Comparison of ENCODE assay signal across 27 cellular contexts in the genomic region with DNA sequence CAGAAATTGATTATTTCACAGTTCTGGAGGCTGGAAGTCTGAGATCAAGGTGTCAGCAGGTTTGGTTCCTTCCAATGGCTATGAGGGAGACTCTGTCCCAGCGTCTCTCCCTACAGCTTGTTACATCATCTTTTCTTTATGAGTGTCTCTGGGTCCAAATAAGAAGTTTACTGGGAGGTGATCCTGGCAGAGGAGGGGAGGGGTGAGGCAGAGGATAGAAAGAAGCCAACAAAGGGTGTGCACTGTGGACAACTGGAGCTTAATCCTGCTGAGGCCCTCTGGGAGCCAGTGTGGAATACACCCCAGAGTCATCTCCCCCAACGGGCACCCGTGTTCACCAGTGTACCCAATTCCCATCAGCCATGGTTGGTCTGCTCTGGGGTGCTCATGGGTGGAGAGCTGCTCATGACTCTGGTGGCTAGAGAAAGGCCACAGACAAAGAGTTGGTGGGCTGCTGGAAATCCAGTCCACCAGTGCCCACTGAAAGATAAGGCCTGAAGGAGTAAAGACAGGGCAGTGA. TPM values are rescaled to one million over a fixed set of nuclear protein-coding genes. Genes with fewer than 3 reads are reported as not detected.
DNase-seq lines count a peak whose midpoint lies in the region; ATAC-seq, FAIRE-seq and TF ChIP-seq lines count a peak whose summit lies in the region.
"Had no signal": no experiment of that assay in that cellular context is flagged by ENCODE, and none has a peak within 500 bp of the region (broad histone marks: within the 10 kb centered on the region; RNA-seq: fewer than 3 reads in every experiment).

No MANE protein-coding gene starts in this region.

- no peak overlapping the region for H3K4me2 ChIP-seq in astrocyte (ENCODE audit: low read length)
- H3K4me2 ChIP-seq: smooth muscle cell had no signal

- CTCF ChIA-PET in CD4-positive, alpha-beta memory T cell (lab: Charles Lee; ENCODE audit: partially characterized antibody): interaction anchor here (1.4 to 1.6 kb wide), 2 partner anchors 27 to 48 kb away, joined by 4 to 5 read pairs; no protein-coding TSS in a partner anchor

- POLR2A ChIA-PET in CD4-positive, alpha-beta memory T cell (lab: Charles Lee; ENCODE audit: partially characterized antibody): interaction anchor here (1.4 to 3.1 kb wide), 3 partner anchors 11 to 101 kb away, joined by 4 to 27 read pairs (median 4); no protein-coding TSS in a partner anchor
- POLR2A ChIA-PET in naive thymus-derived CD8-positive, alpha-beta T cell (lab: Charles Lee): no interaction called here

- H3K79me2 ChIP-seq in astrocyte (ENCODE audit: insufficient read depth, low read length): no peaks in the 10 kb centered on the region

- no peak for DNase-seq in CD4-positive, alpha-beta memory T cell
- DNase-seq in HFFc6 (no peak), astrocyte (ENCODE audit: low read depth) (no peak), NOMO-1 treated with DMSO at 0.1 percent for 48 hours (lab: John Stamatoyannopoulos, UW; ENCODE audit: unreplicated experiment) (no peak), DMS 273 (lab: John Stamatoyannopoulos, UW; ENCODE audit: unreplicated experiment) (no peak)
- DNase-seq in naive thymus-derived CD8-positive, alpha-beta T cell: no peak
- no peak for DNase-seq in activated CD4-positive, CD25-positive, alpha-beta regulatory T cell (lab: John Stamatoyannopoulos, UW)
- DNase-seq: activated CD4-positive, alpha-beta T cell treated with anti-CD3 and anti-CD28 coated beads for 4 hours; activated CD8-positive, alpha-beta memory T cell treated with anti-CD3 and anti-CD28 coated beads, Interleukin-2, amount 50 U/mL, for 4 hours; activated gamma-delta T cell treated with Interleukin-2 at 50 U/mL for 16 hours; amygdala; DMS79 treated with DMSO at 0.1 percent for 48 hours; foreskin keratinocyte; Kasumi-1; left lung; midbrain; NCI-H1048; NCI-H2029; NCI-H2227 treated with DMSO at 0.1 percent for 48 hours; NCI-H774; stimulated activated naive CD4-positive, alpha-beta T cell treated with Interleukin-2 at 50 U/mL for 16 hours; tibial artery had no signal

- no peaks in the 10 kb centered on the region for H3K27me3 ChIP-seq in CD4-positive, alpha-beta memory T cell (ENCODE audit: insufficient read depth, low read length)
- no peaks in the 10 kb centered on the region for H3K27me3 ChIP-seq in astrocyte (ENCODE audit: insufficient read depth, low read length)
- H3K27me3 ChIP-seq: cardiac muscle cell, foreskin keratinocyte, left lung, tibial artery had no signal

- peaks cover 0 to 4% (median 1%) of the 10 kb centered on the region in 8 donors for H3K9me3 Mint-ChIP-seq in CD4-positive, alpha-beta memory T cell
- H3K9me3 Mint-ChIP-seq in HFFc6 (peaks cover 14% of the 10 kb centered on the region), astrocyte (ENCODE audit: unreplicated experiment) (peaks cover 1% of the 10 kb centered on the region)
- peaks cover 0 to 5% (median 0%) of the 10 kb centered on the region in 9 donors for H3K9me3 Mint-ChIP-seq in naive thymus-derived CD8-positive, alpha-beta T cell

- H3K27ac Mint-ChIP-seq in CD4-positive, alpha-beta memory T cell: peak overlapping the region in 5 of 7 donors; percentile 43 to 75 (median 67)
- H3K27ac Mint-ChIP-seq in HFFc6 (peak overlapping the region; percentile 92), astrocyte (ENCODE audit: unreplicated experiment) (peak overlapping the region; percentile 90)
- H3K27ac Mint-ChIP-seq in naive thymus-derived CD8-positive, alpha-beta T cell: peak overlapping the region in 8 of 10 donors; percentile 8 to 86 (median 60)

- no peaks in the 10 kb centered on the region for H3K36me3 Mint-ChIP-seq in CD4-positive, alpha-beta memory T cell
- H3K36me3 Mint-ChIP-seq in HFFc6 (ENCODE audit: low read depth): peaks cover 14% of the 10 kb centered on the region
- no peaks in the 10 kb centered on the region for H3K36me3 Mint-ChIP-seq in astrocyte (ENCODE audit: low read depth, unreplicated experiment)
- H3K36me3 Mint-ChIP-seq in naive thymus-derived CD8-positive, alpha-beta T cell: no peaks in the 10 kb centered on the region

- intact Hi-C loops in CD4-positive, alpha-beta memory T cell (cut with micrococcal nuclease): loop anchor here (1.0 kb wide), 1 partner anchor 326 kb away; no protein-coding TSS in a partner anchor

- peak overlapping the region; percentile 80 for H3K9ac ChIP-seq in astrocyte (ENCODE audit: low read length)

- H2AFZ ChIP-seq in astrocyte (ENCODE audit: low read depth, low read length): no peak overlapping the region

- H3K4me1 Mint-ChIP-seq in CD4-positive, alpha-beta memory T cell: peaks cover 29 to 86% (median 64%) of the 10 kb centered on the region in 4 donors
- H3K4me1 Mint-ChIP-seq in HFFc6 (ENCODE audit: low read depth) (peaks cover 90% of the 10 kb centered on the region), astrocyte (ENCODE audit: low read depth, unreplicated experiment) (peaks cover 45% of the 10 kb centered on the region)
- peaks cover 19 to 68% (median 63%) of the 10 kb centered on the region in 4 donors for H3K4me1 Mint-ChIP-seq in naive thymus-derived CD8-positive, alpha-beta T cell

- no peak for FAIRE-seq in astrocyte (lab: Jason Lieb, UNC)
- FAIRE-seq: GM12891 had no signal

- TF ChIP-seq CTCF in HFFc6 (IDR thresholded peaks at IDR 0.05) (no peak), astrocyte (IDR thresholded peaks at IDR 0.05; ENCODE audit: insufficient read depth, low read depth, low read length) (no peak)

- no peak overlapping the region for H3K27ac ChIP-seq in CD4-positive, alpha-beta memory T cell (ENCODE audit: low read depth, low read length)
- H3K27ac ChIP-seq in astrocyte (ENCODE audit: low read depth, low read length): peak overlapping the region; percentile 98
- H3K27ac ChIP-seq: cardiac muscle cell, foreskin keratinocyte, left lung, tibial artery had no signal

- no peak overlapping the region for H3K4me3 Mint-ChIP-seq in CD4-positive, alpha-beta memory T cell
- H3K4me3 Mint-ChIP-seq in HFFc6 (no peak overlapping the region), astrocyte (ENCODE audit: unreplicated experiment) (no peak overlapping the region)
- no peak overlapping the region for H3K4me3 Mint-ChIP-seq in naive thymus-derived CD8-positive, alpha-beta T cell

- H3K36me3 ChIP-seq in CD4-positive, alpha-beta memory T cell (ENCODE audit: insufficient read depth, low read length): no peaks in the 10 kb centered on the region
- no peaks in the 10 kb centered on the region for H3K36me3 ChIP-seq in astrocyte (ENCODE audit: insufficient read depth, low read length)
- H3K36me3 ChIP-seq: cardiac muscle cell, left lung, tibial artery had no signal

- H3K4me1 ChIP-seq in CD4-positive, alpha-beta memory T cell (ENCODE audit: insufficient read depth, low read length): peaks cover 71% of the 10 kb centered on the region
- H3K4me1 ChIP-seq in astrocyte (ENCODE audit: insufficient read depth, low read length): peaks cover 54% of the 10 kb centered on the region

- H3K27me3 Mint-ChIP-seq in CD4-positive, alpha-beta memory T cell: no peaks in the 10 kb centered on the region
- H3K27me3 Mint-ChIP-seq in HFFc6 (ENCODE audit: insufficient read depth) (peaks cover 1% of the 10 kb centered on the region; the same call in 1 of the 2 replicates), astrocyte (ENCODE audit: low read depth, unreplicated experiment) (peaks cover 1% of the 10 kb centered on the region)
- H3K27me3 Mint-ChIP-seq in naive thymus-derived CD8-positive, alpha-beta T cell: no peaks in the 10 kb centered on the region

- no peak for ATAC-seq in naive thymus-derived CD8-positive, alpha-beta T cell
- no peak for ATAC-seq in GM18519 (IDR thresholded peaks at IDR 0.05; ENCODE audit: low FRiP score, unreplicated experiment)
- ATAC-seq: foreskin keratinocyte, left lung, Right ventricle myocardium inferior had no signal

- no peaks in the 10 kb centered on the region for H4K20me1 ChIP-seq in astrocyte (ENCODE audit: insufficient read depth, low read length)

- no peak overlapping the region for H3K4me3 ChIP-seq in CD4-positive, alpha-beta memory T cell (ENCODE audit: low read length in 2 of 2)
- H3K4me3 ChIP-seq in astrocyte (ENCODE audit: insufficient read depth, low read depth, low read length): no peak overlapping the region
- H3K4me3 ChIP-seq: cardiac muscle cell, left lung, smooth muscle cell, tibial artery had no signal

- H3K9me3 ChIP-seq in CD4-positive, alpha-beta memory T cell (ENCODE audit: control insufficient read depth in 1 of 2, low read length in 2 of 2): no peaks in the 10 kb centered on the region
- H3K9me3 ChIP-seq in astrocyte (ENCODE audit: insufficient read depth, low read depth, low read length): no peaks in the 10 kb centered on the region
- H3K9me3 ChIP-seq: tibial artery had no signal

RNA-seq across cellular contexts. Expression of gene CTLA4, which starts 57.5 kb away (rescaled TPM):
- 10 to 100 TPM; 18.4 to 20.4 TPM for total RNA-seq in CD4-positive, alpha-beta memory T cell
- polyA plus RNA-seq in CD4-positive, alpha-beta memory T cell: 1 to 10 TPM; 7.6 to 9.0 TPM
- not detected for total RNA-seq in HFFc6 (2021; fragmentation: NEBNext Ultra II Directional; extraction: Animal tissue kit (Norgen Biotek cat#: 25700))
- total RNA-seq in astrocyte: not detected in 2 replicates
- total RNA-seq in naive thymus-derived CD8-positive, alpha-beta T cell: 1 to 10 TPM; 1.5 to 1.8 TPM
- 1 to 10 TPM; 1.8 to 2.9 (median 2.3) TPM for polyA plus RNA-seq in naive thymus-derived CD8-positive, alpha-beta T cell
- total RNA-seq: cardiac muscle cell, foreskin keratinocyte, smooth muscle cell had no signal
- polyA plus RNA-seq: cardiac muscle cell, foreskin keratinocyte, smooth muscle cell had no signal

Comparison
In these comparisons a context has a peak if more than half of its experiments do, and no peak if none do; other contexts are left out.
1. RNA of gene CTLA4, which starts 57.5 kb away (total RNA-seq): 18.4 to 20.4 TPM in CD4-positive, alpha-beta memory T cell; 1.5 to 1.8 TPM in naive thymus-derived CD8-positive, alpha-beta T cell, not detected in astrocyte and not detected in HFFc6; every median in the first group is over 4 times any median in the second.
2. Peak in every context shown above with its lines, with median percentiles within 50 percentile points of each other: H3K27ac Mint-ChIP-seq.